In the genomic region with DNA sequence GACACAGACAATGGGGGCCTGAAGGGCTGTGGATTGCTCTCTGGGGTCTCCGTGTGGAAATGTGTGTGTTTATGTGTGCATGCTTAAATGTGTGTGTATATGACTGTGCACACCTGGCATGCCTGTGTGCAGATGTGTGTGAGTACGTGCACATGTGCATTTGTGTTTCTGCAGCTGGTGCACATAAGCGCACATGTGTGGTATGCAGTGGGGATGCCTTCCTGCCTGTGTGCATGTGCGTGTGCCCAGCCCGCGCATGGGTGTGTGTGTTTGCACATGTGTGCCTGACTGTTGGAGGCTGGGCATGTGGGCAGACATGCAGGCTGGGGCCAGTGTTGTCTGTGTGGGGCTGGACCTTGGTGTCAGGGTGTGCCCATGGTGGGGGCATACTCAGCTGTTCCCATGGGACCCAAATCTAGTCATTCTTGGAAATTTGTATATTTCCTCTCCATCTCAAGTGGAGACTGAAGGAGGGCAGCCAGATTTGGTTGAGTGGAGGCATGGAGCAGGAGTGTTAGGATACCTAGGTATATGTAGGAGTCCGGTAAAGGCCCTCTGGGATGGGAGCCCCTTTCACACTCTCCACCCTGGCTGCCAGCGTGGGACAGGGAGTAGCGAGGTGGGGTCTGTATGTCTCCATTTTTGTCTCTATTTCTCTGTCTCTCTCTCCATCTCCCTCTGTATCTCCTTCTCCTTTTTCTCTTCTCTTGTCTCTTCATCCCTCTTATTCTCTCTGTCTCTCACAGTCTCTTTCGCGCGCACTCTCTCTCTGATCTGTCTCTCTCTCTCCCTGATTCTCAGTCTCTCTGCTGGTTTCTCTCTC, we compare ENCODE assay signal across 12 cellular contexts. TPM values are rescaled to one million over a fixed set of nuclear protein-coding genes. Genes with fewer than 3 reads are reported as not detected.
A peak's percentile ranks its signal among the peaks of the same experiment; 100 is the strongest.
DNase-seq lines count a peak whose midpoint lies in the region; ATAC-seq, FAIRE-seq and TF ChIP-seq lines count a peak whose summit lies in the region.
"Had no signal": no experiment of that assay in that cellular context is flagged by ENCODE, and none has a peak within 500 bp of the region (broad histone marks: within the 10 kb centered on the region; RNA-seq: fewer than 3 reads in every experiment).

No MANE protein-coding gene starts in this region.

- H3K4me1 ChIP-seq in HepG2 (ENCODE audit: insufficient read depth, low read length), result peaks cover 30% of the 10 kb centered on the region
- no peaks in the 10 kb centered on the region for H3K4me1 ChIP-seq in right lobe of liver

- peaks cover 16% of the 10 kb centered on the region for H3K4me1 Mint-ChIP-seq in WTC11
- H3K4me1 Mint-ChIP-seq in endothelial cell (ENCODE audit: unreplicated experiment), result peaks cover 2% of the 10 kb centered on the region
- peaks cover 5% of the 10 kb centered on the region for H3K4me1 Mint-ChIP-seq in type B pancreatic cell (ENCODE audit: unreplicated experiment)

- TF ChIP-seq EP300 in HepG2 (IDR thresholded peaks at IDR 0.05; ENCODE audit: low read depth in 2 of 2, low read length in 2 of 2) (no peak), HepG2 (CRISPR knock-in tag; IDR thresholded peaks at IDR 0.05; ENCODE audit: borderline replicate concordance) (no peak)

- 35% methylated on average over 11 of the region's 12 CpGs for WGBS in HepG2 (ENCODE audit: low lambda C conversion rate)
- WGBS in right lobe of liver (ENCODE audit: insufficient coverage, low coverage, low lambda C conversion rate, missing lambda C conversion rate), result 58% methylated on average over 5 of the region's 12 CpGs

- H3K36me3 ChIP-seq in HepG2 (replicated peaks in 1 of 2; ENCODE audit: control insufficient read depth in 1 of 2, insufficient read depth in 2 of 2, low read length in 2 of 2) (no peaks in the 10 kb centered on the region), right lobe of liver (no peaks in the 10 kb centered on the region)

- in situ Hi-C loops in HepG2 (cut with HindIII; ENCODE audit: extremely low pct_ligation_motif_present, low pct_unique_long_range_greater_than_20kb), result no loop called here
- in situ Hi-C loops in GM13976 (cut with MboI; ENCODE audit: low sequenced_read_pairs, unreplicated experiment), result no loop called here

- POLR2A ChIA-PET in HepG2 (lab: Yijun Ruan, JAX), result interaction anchor here (1.7 to 2.3 kb wide), 2 partner anchors 10 to 324 kb away, joined by 5 to 55 read pairs; no protein-coding TSS in a partner anchor
- POLR2A ChIA-PET in WTC11 (lab: Charles Lee), result interaction anchor here (2.5 kb wide), 1 partner anchor 10 kb away, joined by 21 read pairs; no protein-coding TSS in a partner anchor

- TF ChIP-seq CTCF in HepG2 (CRISPR knock-in tag; IDR thresholded peaks at IDR 0.05), result no peak
- TF ChIP-seq CTCF in right lobe of liver (IDR thresholded peaks at IDR 0.05), result no peak
- no peak for TF ChIP-seq CTCF in WTC11 (IDR thresholded peaks at IDR 0.05)
- no peak for TF ChIP-seq CTCF in endothelial cell (IDR thresholded peaks at IDR 0.05; ENCODE audit: unreplicated experiment)
- no peak for TF ChIP-seq CTCF in type B pancreatic cell (conservative IDR thresholded peaks at IDR 0.05)
- TF ChIP-seq CTCF in GM13976 (IDR thresholded peaks at IDR 0.05; ENCODE audit: borderline replicate concordance, control extremely low read depth, extremely low read depth, insufficient read depth, missing control alignments), result no peak

- no peak for DNase-seq in HepG2 (ENCODE audit: low spot score)
- DNase-seq in right lobe of liver, result no peak
- DNase-seq in WTC11 (ENCODE audit: low spot score), result no peak
- no peak for DNase-seq in endothelial cell (ENCODE audit: low spot score)
- DNase-seq in type B pancreatic cell (ENCODE audit: extremely low spot score, unreplicated experiment), result no peak
- DNase-seq in GM13976 (ENCODE audit: low spot score), result no peak
- DNase-seq: activated naive CD4-positive, alpha-beta T cell; NCI-H2107; trophoblast cell had no signal

- intact Hi-C loops in HepG2 (cut with micrococcal nuclease; ENCODE audit: unreplicated experiment), result no loop called here
- intact Hi-C loops in right lobe of liver (cut with DNase I), result no loop called here

- peaks cover 4 to 29% of the 10 kb centered on the region in 2 experiments; a peak in 4 of 5 replicates for H3K27me3 ChIP-seq in HepG2 (ENCODE audit: control insufficient read depth in 1 of 2, insufficient read depth in 2 of 2, low read length in 2 of 2)
- H3K27me3 ChIP-seq in right lobe of liver, result peaks cover 0 to 7% of the 10 kb centered on the region in 2 donors

- CTCF ChIA-PET in HepG2 (lab: Yijun Ruan, JAX; ENCODE audit: low intra/inter-chr PET ratio, low total read pairs), result interaction anchor here (1.1 to 1.3 kb wide), 3 partner anchors 10 to 324 kb away, joined by 3 to 4 read pairs (median 3); no protein-coding TSS in a partner anchor
- CTCF ChIA-PET in WTC11 (lab: Charles Lee), result interaction anchor here (0.6 to 2.9 kb wide), 43 partner anchors 8 to 374 kb away, joined by 3 to 105 read pairs (median 7); a partner anchor contains a TSS

- no peaks in the 10 kb centered on the region for H3K79me2 ChIP-seq in HepG2 (ENCODE audit: insufficient read depth, low read length)

- H3K36me3 Mint-ChIP-seq in WTC11 (no peaks in the 10 kb centered on the region), endothelial cell (ENCODE audit: low read depth, unreplicated experiment) (no peaks in the 10 kb centered on the region), type B pancreatic cell (no peaks in the 10 kb centered on the region)

- ATAC-seq in HepG2 (no peak), right lobe of liver (no peak), WTC11 (no peak), HG03342 (IDR thresholded peaks at IDR 0.05; ENCODE audit: unreplicated experiment) (no peak), GM21723 (IDR thresholded peaks at IDR 0.05; ENCODE audit: unreplicated experiment) (no peak)

- no peak overlapping the region for H3K27ac ChIP-seq in HepG2 (ENCODE audit: extremely low read length, insufficient read depth, low read length)
- H3K27ac ChIP-seq in right lobe of liver, result no peak overlapping the region
- H3K27ac ChIP-seq: epithelial cell of prostate had no signal

- no peak for TF ChIP-seq RAD21 in HepG2 (CRISPR knock-in tag; IDR thresholded peaks at IDR 0.05)

- no peaks in the 10 kb centered on the region for H3K9me3 ChIP-seq in HepG2 (ENCODE audit: low read length)
- no peaks in the 10 kb centered on the region for H3K9me3 ChIP-seq in right lobe of liver

- peaks cover 41% of the 10 kb centered on the region for H3K27me3 Mint-ChIP-seq in WTC11 (ENCODE audit: low read depth)
- peaks cover 25% of the 10 kb centered on the region for H3K27me3 Mint-ChIP-seq in endothelial cell (ENCODE audit: unreplicated experiment)
- H3K27me3 Mint-ChIP-seq in type B pancreatic cell, result peaks cover 71% of the 10 kb centered on the region

- no TSS peak for BruUV-seq in HepG2 (replicated peaks; lab: Mats Ljungman, UMichigan)

- TF ChIP-seq POLR2A in HepG2 (IDR thresholded peaks at IDR 0.05; ENCODE audit: insufficient read depth in 1 of 2, low read depth in 2 of 2, low read length in 2 of 2), result no peak
- TF ChIP-seq POLR2A in right lobe of liver (IDR thresholded peaks at IDR 0.05), result no peak

- no peaks in the 10 kb centered on the region for H4K20me1 ChIP-seq in HepG2 (ENCODE audit: insufficient read depth, low read length)

- H3K9me3 Mint-ChIP-seq in WTC11 (peaks cover 4% of the 10 kb centered on the region; the same call in 1 of the 2 replicates), endothelial cell (ENCODE audit: unreplicated experiment) (no peaks in the 10 kb centered on the region), type B pancreatic cell (no peaks in the 10 kb centered on the region)

- H3K4me3 ChIP-seq in HepG2 (replicated peaks in 1 of 3; ENCODE audit: insufficient read depth in 1 of 3, low read depth in 2 of 3, low read length in 3 of 3) (no peak overlapping the region), right lobe of liver (no peak overlapping the region)

- peak overlapping the region; percentile 83 for H3K4me3 Mint-ChIP-seq in WTC11
- peak overlapping the region; percentile 42 for H3K4me3 Mint-ChIP-seq in endothelial cell (ENCODE audit: unreplicated experiment)
- H3K4me3 Mint-ChIP-seq in type B pancreatic cell, result peak overlapping the region; percentile 83

- FAIRE-seq in HepG2 (lab: Jason Lieb, UNC), result no peak

- peak overlapping the region; percentile 95; the same call in 1 of the 2 replicates for H3K4me2 ChIP-seq in HepG2 (ENCODE audit: low read depth, low read length)

- no peak overlapping the region for H3K9ac ChIP-seq in HepG2 (ENCODE audit: insufficient read depth, low read depth, low read length)

- H3K27ac Mint-ChIP-seq in WTC11, result no peak overlapping the region
- no peak overlapping the region for H3K27ac Mint-ChIP-seq in endothelial cell (ENCODE audit: unreplicated experiment)
- H3K27ac Mint-ChIP-seq in type B pancreatic cell, result no peak overlapping the region

- no peak overlapping the region for H2AFZ ChIP-seq in HepG2 (ENCODE audit: low read length)

TF ChIP-seq in WTC11, 78 proteins besides CTCF, POLR2A, EP300 and RAD21 (continues in another document):
- no peak for TF ChIP-seq ZNF671 (CRISPR knock-in tag; IDR thresholded peaks at IDR 0.05)

RNA-seq across cellular contexts. Expression of a gene that starts 50.0 kb away (rescaled TPM):
- total RNA-seq in HepG2 (2016; rRNA removed; fragmentation: Illumina TruSeq; extraction: Trizol) (0.14 and 0.31 TPM in 2 replicates), right lobe of liver (1 to 10 TPM in 1 of 6 experiments, under 1 TPM in 5; 0.07 to 1.6 (median 0.34) TPM), WTC11 (2021) (7.7 to 10.6 TPM (median 9.0 TPM) in 3 replicates), endothelial cell (ENCODE audit: unreplicated experiment) (0.38 TPM), type B pancreatic cell (ENCODE audit: low replicate concordance) (0.50 and 2.6 TPM in 2 replicates)
- 0.35 TPM in 1 of 2 replicates, not detected in the other for total RNA-seq in HepG2 (2016; cell fraction: cytosol; rRNA removed; fragmentation: Illumina TruSeq; extraction: Trizol; ENCODE audit: low read depth)
- total RNA-seq in HepG2 (2016; cell fraction: insoluble cytoplasmic fraction; rRNA removed; fragmentation: Illumina TruSeq; extraction: Trizol), result 0.16 and 0.30 TPM in 2 replicates
- 0.12 and 0.28 TPM in 2 replicates for total RNA-seq in HepG2 (2016; cell fraction: membrane; rRNA removed; fragmentation: Illumina TruSeq; extraction: Trizol)
- 0.66 and 0.68 TPM in 2 replicates for total RNA-seq in HepG2 (2016; cell fraction: nucleus; rRNA removed; fragmentation: Illumina TruSeq; extraction: Trizol)
- 0.84 and 0.91 TPM in 2 replicates for polyA plus RNA-seq in HepG2 (2011; rRNA removed)
- 0.23 and 0.43 TPM in 2 replicates for polyA plus RNA-seq in HepG2 (2011; cell fraction: cytosol; rRNA removed)
- 3.4 and 3.5 TPM in 2 replicates for polyA plus RNA-seq in HepG2 (2011; cell fraction: nucleus; rRNA removed)
- 2.1 and 2.4 TPM in 2 replicates for polyA plus RNA-seq in HepG2 (2012)
- 0.07 and 0.20 TPM in 2 replicates for polyA plus RNA-seq in HepG2 (2016; cell fraction: cytosol; fragmentation: Illumina TruSeq; extraction: Trizol; ENCODE audit: low read depth)
- polyA plus RNA-seq in HepG2 (2016; cell fraction: insoluble cytoplasmic fraction; fragmentation: Illumina TruSeq; extraction: Trizol; ENCODE audit: low read depth), result 0.19 and 0.47 TPM in 2 replicates
- 0.15 and 0.30 TPM in 2 replicates for polyA plus RNA-seq in HepG2 (2016; cell fraction: membrane; fragmentation: Illumina TruSeq; extraction: Trizol; ENCODE audit: low read depth)
- 1.6 and 1.9 TPM in 2 replicates for polyA plus RNA-seq in HepG2 (2016; cell fraction: nucleus; fragmentation: Illumina TruSeq; extraction: Trizol; ENCODE audit: insufficient read depth, low read depth)
- polyA minus RNA-seq in HepG2 (2011; rRNA and poly(A)+ RNA removed; ENCODE audit: low replicate concordance), result 0.44 and 0.56 TPM in 2 replicates
- 0.40 TPM in 1 of 2 replicates, not detected in the other for polyA minus RNA-seq in HepG2 (2011; cell fraction: cytosol; rRNA and poly(A)+ RNA removed)
- 0.75 and 0.77 TPM in 2 replicates for polyA minus RNA-seq in HepG2 (2011; cell fraction: nucleus; rRNA and poly(A)+ RNA removed)
